ENCODE assay signal across 9 cellular contexts in the genomic region with DNA sequence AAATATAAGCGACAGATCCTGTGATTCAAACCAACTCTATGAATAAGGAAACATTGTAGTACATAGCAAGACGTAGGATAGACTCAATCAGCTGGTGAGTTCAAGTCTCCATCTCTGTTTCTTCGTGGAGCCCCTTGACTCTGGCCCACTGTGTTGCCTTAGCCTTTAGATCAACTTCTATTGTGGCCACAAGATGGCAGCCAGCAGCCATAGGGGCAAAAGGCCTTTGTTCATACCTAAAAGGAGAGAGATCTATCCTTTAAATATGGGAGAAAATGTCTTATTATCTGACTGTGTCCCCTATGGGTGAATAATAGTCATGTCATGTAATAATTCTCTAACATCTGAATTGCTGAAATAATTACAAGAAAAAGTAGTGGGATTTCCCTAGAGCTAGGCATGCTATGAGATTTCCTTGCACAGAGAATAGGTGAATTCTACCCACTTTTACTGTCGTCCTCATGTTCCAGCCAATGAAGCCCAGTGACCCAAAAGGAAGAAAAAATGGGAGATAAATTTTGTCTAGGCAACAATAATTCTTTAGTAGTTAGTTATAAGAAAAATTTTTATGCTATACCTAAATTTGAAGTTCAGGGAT.
A peak's percentile ranks its signal among the peaks of the same experiment; 100 is the strongest.
DNase-seq lines count a peak whose midpoint lies in the region; ATAC-seq and TF ChIP-seq lines count a peak whose summit lies in the region.
"Had no signal": no experiment of that assay in that cellular context is flagged by ENCODE, and none has a peak within 500 bp of the region (broad histone marks: within the 10 kb centered on the region; RNA-seq: fewer than 3 reads in every experiment).

No MANE protein-coding gene starts in this region.

- no peaks in the 10 kb centered on the region for H3K27me3 ChIP-seq in colonic mucosa
- H3K27me3 ChIP-seq in psoas muscle (ENCODE audit: insufficient read depth in 3 of 3, low read length in 2 of 3), result no peaks in the 10 kb centered on the region

- H3K4me3 ChIP-seq in NB4 (ENCODE audit: low read depth, low read length) (no peak overlapping the region), colonic mucosa (no peak overlapping the region), psoas muscle (no peak overlapping the region)

- H3K4me1 ChIP-seq in colonic mucosa (no peaks in the 10 kb centered on the region), psoas muscle (no peaks in the 10 kb centered on the region)

- H3K36me3 Mint-ChIP-seq in activated CD4-positive, alpha-beta T cell treated with anti-CD3 and anti-CD28 coated beads for 36 hours (ENCODE audit: low read depth), result no peaks in the 10 kb centered on the region
- H3K36me3 Mint-ChIP-seq in progenitor cell of endocrine pancreas (ENCODE audit: insufficient read depth), result no peaks in the 10 kb centered on the region
- H3K36me3 Mint-ChIP-seq: stimulated activated memory B cell treated with anti-CD40 and anti-IgM and Interleukin-4, amounts not matched to agents 10 μg/mL and 1 μg/mL and 100 μg/mL, for 72 hours had no signal

- H3K27ac Mint-ChIP-seq in activated CD4-positive, alpha-beta T cell treated with anti-CD3 and anti-CD28 coated beads for 36 hours, result no peak overlapping the region
- no peak overlapping the region for H3K27ac Mint-ChIP-seq in progenitor cell of endocrine pancreas
- H3K27ac Mint-ChIP-seq: stimulated activated memory B cell treated with anti-CD40 and anti-IgM and Interleukin-4, amounts not matched to agents 10 μg/mL and 1 μg/mL and 100 μg/mL, for 72 hours had no signal

- H3K4me1 Mint-ChIP-seq in activated CD4-positive, alpha-beta T cell treated with anti-CD3 and anti-CD28 coated beads for 36 hours, result no peaks in the 10 kb centered on the region
- peaks cover 17% of the 10 kb centered on the region for H3K4me1 Mint-ChIP-seq in progenitor cell of endocrine pancreas (ENCODE audit: low read depth)
- H3K4me1 Mint-ChIP-seq: stimulated activated memory B cell treated with anti-CD40 and anti-IgM and Interleukin-4, amounts not matched to agents 10 μg/mL and 1 μg/mL and 100 μg/mL, for 72 hours had no signal

- POLR2A ChIA-PET in activated CD4-positive, alpha-beta T cell treated with anti-CD3 and anti-CD28 coated beads for 36 hours (lab: Charles Lee), result no interaction called here

- WGBS in psoas muscle, 3 donors, result 60 to 67% (median 66%) methylated on average over 4 of the region's 4 CpGs

- H3K9me3 ChIP-seq in colonic mucosa, result no peaks in the 10 kb centered on the region
- H3K9me3 ChIP-seq in psoas muscle, result no peaks in the 10 kb centered on the region

- no peak overlapping the region for H3K9ac ChIP-seq in colonic mucosa (ENCODE audit: low read depth in 2 of 2, low read length in 2 of 2)

- no peak for ATAC-seq in activated CD4-positive, alpha-beta T cell treated with anti-CD3 and anti-CD28 coated beads for 36 hours
- no peak for ATAC-seq in HG02759 (IDR thresholded peaks at IDR 0.05; ENCODE audit: unreplicated experiment)
- ATAC-seq in psoas muscle, result no peak
- ATAC-seq: stimulated activated memory B cell treated with anti-CD40 and anti-IgM and Interleukin-4, amounts not matched to agents 10 μg/mL and 1 μg/mL and 100 μg/mL, for 72 hours had no signal

- intact Hi-C loops in activated CD4-positive, alpha-beta T cell treated with anti-CD3 and anti-CD28 coated beads for 36 hours (cut with DNase I, micrococcal nuclease), result no loop called here
- intact Hi-C loops in colonic mucosa (cut with DNase I), result no loop called here
- intact Hi-C loops in psoas muscle (cut with DNase I), result no loop called here

- CTCF ChIA-PET in activated CD4-positive, alpha-beta T cell treated with anti-CD3 and anti-CD28 coated beads for 36 hours (lab: Charles Lee), result no interaction called here

- DNase-seq in activated CD4-positive, alpha-beta T cell treated with anti-CD3 and anti-CD28 coated beads for 36 hours, result peak; percentile 4
- no peak for DNase-seq in activated CD4-positive, alpha-beta T cell treated with anti-CD3 and anti-CD28 coated beads for 1 hour
- DNase-seq in NB4 (ENCODE audit: low read depth) (peak; percentile 44), progenitor cell of endocrine pancreas (ENCODE audit: low spot score, unreplicated experiment) (no peak), colonic mucosa (no peak), psoas muscle (no peak)

- H3K27ac ChIP-seq in VCaP (no peak overlapping the region), colonic mucosa (no peak overlapping the region), psoas muscle (no peak overlapping the region)

- H3K9me3 Mint-ChIP-seq in activated CD4-positive, alpha-beta T cell treated with anti-CD3 and anti-CD28 coated beads for 36 hours (ENCODE audit: low read depth), result peaks cover 5% of the 10 kb centered on the region
- no peaks in the 10 kb centered on the region for H3K9me3 Mint-ChIP-seq in progenitor cell of endocrine pancreas (ENCODE audit: low read depth)

- H3K36me3 ChIP-seq in colonic mucosa (no peaks in the 10 kb centered on the region), psoas muscle (ENCODE audit: insufficient read depth in 1 of 2, low read depth in 1 of 2) (no peaks in the 10 kb centered on the region)

- no peak overlapping the region for H3K4me3 Mint-ChIP-seq in activated CD4-positive, alpha-beta T cell treated with anti-CD3 and anti-CD28 coated beads for 36 hours
- H3K4me3 Mint-ChIP-seq in progenitor cell of endocrine pancreas (ENCODE audit: low read depth), result no peak overlapping the region
- H3K4me3 Mint-ChIP-seq: stimulated activated memory B cell treated with anti-CD40 and anti-IgM and Interleukin-4, amounts not matched to agents 10 μg/mL and 1 μg/mL and 100 μg/mL, for 72 hours had no signal

- H3K27me3 Mint-ChIP-seq in activated CD4-positive, alpha-beta T cell treated with anti-CD3 and anti-CD28 coated beads for 36 hours, result no peaks in the 10 kb centered on the region
- H3K27me3 Mint-ChIP-seq in progenitor cell of endocrine pancreas, result no peaks in the 10 kb centered on the region
- H3K27me3 Mint-ChIP-seq: stimulated activated memory B cell treated with anti-CD40 and anti-IgM and Interleukin-4, amounts not matched to agents 10 μg/mL and 1 μg/mL and 100 μg/mL, for 72 hours had no signal

- TF ChIP-seq CTCF in NB4 (IDR thresholded peaks at IDR 0.05; ENCODE audit: low read depth, low read length), result peak; percentile 40
- TF ChIP-seq CTCF in VCaP (conservative IDR thresholded peaks at IDR 0.05), result peak; percentile 81
- TF ChIP-seq CTCF in progenitor cell of endocrine pancreas (IDR thresholded peaks at IDR 0.05; ENCODE audit: unreplicated experiment), result peak; percentile 28
- TF ChIP-seq CTCF in colonic mucosa (IDR thresholded peaks at IDR 0.05), result no peak
- no peak for TF ChIP-seq CTCF in psoas muscle (IDR thresholded peaks at IDR 0.05)

- no peak for TF ChIP-seq POLR2A in NB4 (IDR thresholded peaks at IDR 0.05; ENCODE audit: extremely low read depth, insufficient read length)

Comparison
In these comparisons a context has a peak if more than half of its experiments do, and no peak if none do; other contexts are left out.
1. DNase-seq: peak in activated CD4-positive, alpha-beta T cell treated with anti-CD3 and anti-CD28 coated beads for 36 hours (single experiment) and NB4 (single experiment); none in activated CD4-positive, alpha-beta T cell treated with anti-CD3 and anti-CD28 coated beads for 1 hour (single experiment), progenitor cell of endocrine pancreas (single experiment), colonic mucosa (single experiment) and psoas muscle (0 of 2).
2. CTCF ChIP-seq: peak in NB4 (single experiment), VCaP (single experiment) and progenitor cell of endocrine pancreas (single experiment); none in colonic mucosa (single experiment) and psoas muscle (single experiment).